ENCODE assay signal across 8 cellular contexts in genomic region chr1:150365945-150366344, GRCh38. TPM values are rescaled to one million over a fixed set of nuclear protein-coding genes. Genes with fewer than 3 reads are reported as not detected.
DNase-seq lines count a peak whose midpoint lies in the region; ATAC-seq and TF ChIP-seq lines count a peak whose summit lies in the region.

No MANE protein-coding gene starts in this region.

- peak overlapping the region; percentile 99 for H3K27ac Mint-ChIP-seq in activated T-helper 2 cell treated with anti-CD3 and anti-CD28 coated beads, Interferon-gamma antibody, Interleukin-2, Interleukin-4, amounts not matched to agents 10 μg/mL and 5 μg/mL and 100 μg/mL, durations not matched to agents 14 hours and 24 hours and 36 hours

- no peak for DNase-seq in BJ (ENCODE audit: low read depth)
- DNase-seq in HL-60 (ENCODE audit: low read depth in 1 of 2, low spot score in 1 of 2), result peak in 1 of 2 experiments; percentile 20
- no peak for DNase-seq in activated T-helper 2 cell treated with anti-CD3 and anti-CD28 coated beads, Interferon-gamma antibody, Interleukin-2, Interleukin-4, amounts not matched to agents 10 μg/mL and 5 μg/mL and 100 μg/mL, durations not matched to agents 14 hours and 24 hours and 36 hours (ENCODE audit: low spot score)
- DNase-seq in inferior parietal cortex (ENCODE audit: extremely low spot score), result peak; percentile 22
- DNase-seq in thoracic aorta (ENCODE audit: low spot score), result no peak
- DNase-seq in stimulated activated CD4-positive, alpha-beta T cell treated with anti-CD3 and anti-CD28 coated beads, Interleukin-4, amount 100 ng/mL, for 4 hours, result no peak

- H3K9me3 ChIP-seq in thoracic aorta, result no peaks in the 10 kb centered on the region

- peaks cover 0 to 5% of the 10 kb centered on the region in 2 donors for H3K4me1 ChIP-seq in thoracic aorta (ENCODE audit: control insufficient read depth in 1 of 2, low read depth in 2 of 2)

- no peaks in the 10 kb centered on the region for H3K27me3 Mint-ChIP-seq in activated T-helper 2 cell treated with anti-CD3 and anti-CD28 coated beads, Interferon-gamma antibody, Interleukin-2, Interleukin-4, amounts not matched to agents 10 μg/mL and 5 μg/mL and 100 μg/mL, durations not matched to agents 14 hours and 24 hours and 36 hours (ENCODE audit: low read depth)

- CTCF ChIA-PET in BJ (lab: Yijun Ruan, JAX), result no interaction called here

- ATAC-seq in thoracic aorta (ENCODE audit: insufficient number of reproducible peaks, low FRiP score, low read depth), result no peak
- no peak for ATAC-seq in GM21360 (IDR thresholded peaks at IDR 0.05; ENCODE audit: unreplicated experiment)
- no peak for ATAC-seq in GM18909 (IDR thresholded peaks at IDR 0.05; ENCODE audit: poor library complexity, unreplicated experiment)

- TF ChIP-seq CTCF in BJ (IDR thresholded peaks at IDR 0.05; ENCODE audit: insufficient read depth, low read depth, low read length) (no peak), HL-60 (IDR thresholded peaks at IDR 0.05; ENCODE audit: insufficient read depth, low read length) (no peak), thoracic aorta (IDR thresholded peaks at IDR 0.05) (no peak)

- H3K27ac ChIP-seq in HL-60 (replicated peaks), result peak overlapping the region; percentile 94
- peak overlapping the region; percentile 90 to 93 for H3K27ac ChIP-seq in thoracic aorta

- POLR2A ChIA-PET in BJ (lab: Charles Lee), result no interaction called here

- peaks cover 28% of the 10 kb centered on the region for H3K36me3 Mint-ChIP-seq in activated T-helper 2 cell treated with anti-CD3 and anti-CD28 coated beads, Interferon-gamma antibody, Interleukin-2, Interleukin-4, amounts not matched to agents 10 μg/mL and 5 μg/mL and 100 μg/mL, durations not matched to agents 14 hours and 24 hours and 36 hours (ENCODE audit: low read depth)

- H3K36me3 ChIP-seq in BJ (ENCODE audit: control insufficient read depth, insufficient read depth, low read length) (no peaks in the 10 kb centered on the region), thoracic aorta (no peaks in the 10 kb centered on the region)

- H3K27me3 ChIP-seq in BJ (ENCODE audit: control insufficient read depth, insufficient read depth, low read length), result no peaks in the 10 kb centered on the region
- H3K27me3 ChIP-seq in HL-60 (ENCODE audit: insufficient read depth, poor library complexity, severe bottlenecking), result no peaks in the 10 kb centered on the region
- H3K27me3 ChIP-seq in thoracic aorta (replicated peaks; ENCODE audit: insufficient read depth), result no peaks in the 10 kb centered on the region

- H3K9me3 Mint-ChIP-seq in activated T-helper 2 cell treated with anti-CD3 and anti-CD28 coated beads, Interferon-gamma antibody, Interleukin-2, Interleukin-4, amounts not matched to agents 10 μg/mL and 5 μg/mL and 100 μg/mL, durations not matched to agents 14 hours and 24 hours and 36 hours, result no peaks in the 10 kb centered on the region

- peaks cover 28% of the 10 kb centered on the region for H3K4me1 Mint-ChIP-seq in activated T-helper 2 cell treated with anti-CD3 and anti-CD28 coated beads, Interferon-gamma antibody, Interleukin-2, Interleukin-4, amounts not matched to agents 10 μg/mL and 5 μg/mL and 100 μg/mL, durations not matched to agents 14 hours and 24 hours and 36 hours (ENCODE audit: low read depth)

- intact Hi-C loops in activated T-helper 2 cell treated with anti-CD3 and anti-CD28 coated beads, Interferon-gamma antibody, Interleukin-2, Interleukin-4, amounts not matched to agents 10 μg/mL and 5 μg/mL and 100 μg/mL, durations not matched to agents 14 hours and 24 hours and 36 hours (cut with micrococcal nuclease), result loop anchor here (2.0 to 10.0 kb wide), 6 partner anchors 61 to 259 kb away; partner anchors contain the start of genes ANP32E, ENSA, MCL1 and TARS2

- H3K4me3 Mint-ChIP-seq in activated T-helper 2 cell treated with anti-CD3 and anti-CD28 coated beads, Interferon-gamma antibody, Interleukin-2, Interleukin-4, amounts not matched to agents 10 μg/mL and 5 μg/mL and 100 μg/mL, durations not matched to agents 14 hours and 24 hours and 36 hours (ENCODE audit: low read depth), result peak overlapping the region; percentile 93

- peak overlapping the region; percentile 66 for H3K4me3 ChIP-seq in BJ (ENCODE audit: low read depth, low read length)
- H3K4me3 ChIP-seq in HL-60 (replicated peaks; ENCODE audit: insufficient read depth, low read length), result peak overlapping the region; percentile 61
- peak overlapping the region; percentile 77 for H3K4me3 ChIP-seq in thoracic aorta

RNA-seq across cellular contexts. Expression of gene RPRD2, which starts 2.0 kb away (rescaled TPM):
- polyA plus RNA-seq in BJ (2011; rRNA removed), result 15.1 and 16.4 TPM in 2 replicates
- polyA minus RNA-seq in BJ (2011; rRNA and poly(A)+ RNA removed), result 10.4 and 12.8 TPM in 2 replicates
- 21.9 and 22.8 TPM in 2 replicates for total RNA-seq in activated T-helper 2 cell treated with anti-CD3 and anti-CD28 coated beads, Interferon-gamma antibody, Interleukin-2, Interleukin-4, amounts not matched to agents 10 μg/mL and 5 μg/mL and 100 μg/mL, durations not matched to agents 14 hours and 24 hours and 36 hours
- 10 to 100 TPM; 19.5 to 28.4 TPM for total RNA-seq in thoracic aorta

RNA-seq across cellular contexts. Expression of gene PRPF3, which starts 44.6 kb away (rescaled TPM):
- polyA plus RNA-seq in BJ (2011; rRNA removed), result 20.5 and 25.5 TPM in 2 replicates
- polyA minus RNA-seq in BJ (2011; rRNA and poly(A)+ RNA removed), result 12.9 and 16.6 TPM in 2 replicates
- total RNA-seq in activated T-helper 2 cell treated with anti-CD3 and anti-CD28 coated beads, Interferon-gamma antibody, Interleukin-2, Interleukin-4, amounts not matched to agents 10 μg/mL and 5 μg/mL and 100 μg/mL, durations not matched to agents 14 hours and 24 hours and 36 hours, result 77.9 and 85.2 TPM in 2 replicates
- 10 to 100 TPM; 61.3 to 66.5 TPM for total RNA-seq in thoracic aorta
